In genomic region chr7:92332782-92333181, GRCh38 we compare ENCODE assay signal across 26 cellular contexts.
A peak's percentile ranks its signal among the peaks of the same experiment; 100 is the strongest.
DNase-seq lines count a peak whose midpoint lies in the region; ATAC-seq, FAIRE-seq and TF ChIP-seq lines count a peak whose summit lies in the region.
"Had no signal": no experiment of that assay in that cellular context is flagged by ENCODE, and none has a peak within 500 bp of the region (broad histone marks: within the 10 kb centered on the region; RNA-seq: fewer than 3 reads in every experiment).

No MANE protein-coding gene starts in this region.

- ATAC-seq in WTC11: no peak
- ATAC-seq: A549, HCT116 had no signal

- H3K9me3 Mint-ChIP-seq in WTC11: peaks cover 9% of the 10 kb centered on the region
- peaks cover 12% of the 10 kb centered on the region for H3K9me3 Mint-ChIP-seq in nephron progenitor cell
- H3K9me3 Mint-ChIP-seq: HFFc6 had no signal

- H3K27ac Mint-ChIP-seq in WTC11: 0 out of 2 replicates have a peak overlapping the region, but pooled peaks have one; percentile 22
- peak overlapping the region; percentile 6 for H3K27ac Mint-ChIP-seq in nephron progenitor cell
- H3K27ac Mint-ChIP-seq: CD14-positive monocyte; CD4-positive, alpha-beta memory T cell; H9; HFFc6 had no signal

- H3K36me3 Mint-ChIP-seq in WTC11: peaks cover 8% of the 10 kb centered on the region
- H3K36me3 Mint-ChIP-seq in nephron progenitor cell (ENCODE audit: low read depth): peaks cover 64% of the 10 kb centered on the region

- H3K27me3 Mint-ChIP-seq in WTC11 (ENCODE audit: low read depth): no peaks in the 10 kb centered on the region
- no peaks in the 10 kb centered on the region for H3K27me3 Mint-ChIP-seq in nephron progenitor cell (ENCODE audit: low read depth, poor library complexity)
- H3K27me3 Mint-ChIP-seq: CD4-positive, alpha-beta memory T cell had no signal

- CTCF ChIA-PET in WTC11 (lab: Charles Lee): no interaction called here

- peak overlapping the region; percentile 1 for H3K27ac ChIP-seq in temporal lobe (ENCODE audit: low read depth, low read length)
- H3K27ac ChIP-seq: A549; BLaER1 treated with 17β-estradiol and CSF1 and Interleukin-3, amounts not matched to agents 10 nM and 100 nM; GM23248 had no signal

- DNase-seq in GM12891 (ENCODE audit: insufficient read length, low spot score): no peak
- no peak for DNase-seq in WTC11 (ENCODE audit: low spot score)
- DNase-seq in nephron progenitor cell: no peak
- DNase-seq in DMS53 treated with DMSO at 0.1 percent for 48 hours (lab: John Stamatoyannopoulos, UW; ENCODE audit: unreplicated experiment): no peak
- no peak for DNase-seq in activated T-cell treated with anti-CD3 and anti-CD28 coated beads, Interleukin-2, amount 50 U/mL, for 48 hours
- DNase-seq in H54 (ENCODE audit: insufficient read length, low spot score): no peak
- DNase-seq: 8988T; ACHN; AML-193; BE2C; Calu3; CD4-positive, alpha-beta memory T cell; COR-L47; DMS53; DND-41; GM23248; H9; HFFc6 had no signal

- no peak overlapping the region for H3K4me3 Mint-ChIP-seq in WTC11
- H3K4me3 Mint-ChIP-seq in nephron progenitor cell: no peak overlapping the region
- H3K4me3 Mint-ChIP-seq: CD14-positive monocyte; CD4-positive, alpha-beta memory T cell; H9; HFFc6 had no signal

- POLR2A ChIA-PET in WTC11 (lab: Charles Lee): no interaction called here

- peaks cover 4% of the 10 kb centered on the region; the same call in 1 of the 2 replicates for H3K4me1 Mint-ChIP-seq in WTC11
- H3K4me1 Mint-ChIP-seq in nephron progenitor cell: no peaks in the 10 kb centered on the region
- H3K4me1 Mint-ChIP-seq: CD14-positive monocyte; CD4-positive, alpha-beta memory T cell had no signal

- FAIRE-seq in GM12891 (lab: Jason Lieb, UNC) (peak; percentile 48), H54 (lab: Jason Lieb, UNC) (no peak)
- FAIRE-seq: A549, G401.6, GM19239, H1 had no signal

- TF ChIP-seq CTCF in WTC11 (IDR thresholded peaks at IDR 0.05): no peak
- no peak for TF ChIP-seq CTCF in nephron progenitor cell (IDR thresholded peaks at IDR 0.05)

- TF ChIP-seq POLR2A in GM12891 (IDR thresholded peaks at IDR 0.05; ENCODE audit: low read depth, low read length) (no peak), H54 (IDR thresholded peaks at IDR 0.05; ENCODE audit: low read depth, low read length) (no peak)

TF ChIP-seq in GM12891, 5 proteins besides CTCF, POLR2A, EP300 and RAD21:
- TF ChIP-seq POU2F2 (IDR thresholded peaks at IDR 0.05; ENCODE audit: low read depth, low read length) (no peak), POLR2AphosphoS5 (IDR thresholded peaks at IDR 0.05; ENCODE audit: low read depth, low read length) (no peak), PAX5 (IDR thresholded peaks at IDR 0.05; ENCODE audit: insufficient read depth, low read length, severe bottlenecking) (no peak), SPI1 (IDR thresholded peaks at IDR 0.05; ENCODE audit: low read depth, low read length) (no peak), TAF1 (IDR thresholded peaks at IDR 0.05; ENCODE audit: low read depth, low read length) (no peak)

TF ChIP-seq in WTC11, 78 proteins besides CTCF, POLR2A, EP300 and RAD21:
- no peak for TF ChIP-seq GRHL2 (CRISPR knock-in tag; IDR thresholded peaks at IDR 0.05; ENCODE audit: insufficient replicate concordance, severe bottlenecking)
- no peak for TF ChIP-seq CBFB (CRISPR knock-in tag; IDR thresholded peaks at IDR 0.05; ENCODE audit: low read depth)
- no peak for TF ChIP-seq RORB (CRISPR knock-in tag; IDR thresholded peaks at IDR 0.05)
